ENCODE assay signal across 8 cellular contexts in genomic region chr12:48351022-48351708, GRCh38. TPM values are rescaled to one million over a fixed set of nuclear protein-coding genes. Genes with fewer than 3 reads are reported as not detected.
DNase-seq lines count a peak whose midpoint lies in the region; ATAC-seq and TF ChIP-seq lines count a peak whose summit lies in the region.

No MANE protein-coding gene starts in this region.

- no peaks in the 10 kb centered on the region for H3K9me3 ChIP-seq in BLaER1
- no peaks in the 10 kb centered on the region for H3K9me3 ChIP-seq in lower lobe of right lung
- H3K9me3 ChIP-seq in tibial artery, result no peaks in the 10 kb centered on the region

- peaks cover 20% of the 10 kb centered on the region for H3K4me1 ChIP-seq in BLaER1
- peaks cover 16% of the 10 kb centered on the region for H3K4me1 ChIP-seq in lower lobe of right lung
- H3K4me1 ChIP-seq in tibial artery, result peaks cover 0 to 29% (median 21%) of the 10 kb centered on the region in 4 donors

- H3K27me3 ChIP-seq in BLaER1 (no peaks in the 10 kb centered on the region), lower lobe of right lung (ENCODE audit: low read depth) (no peaks in the 10 kb centered on the region), tibial artery (no peaks in the 10 kb centered on the region)

- H3K9ac ChIP-seq in BLaER1, result peak overlapping the region; percentile 77

- H3K4me2 ChIP-seq in BLaER1, result peak overlapping the region; percentile 91

- peak; percentile 53 for ATAC-seq in GM18909 (IDR thresholded peaks at IDR 0.05; ENCODE audit: poor library complexity, unreplicated experiment)
- ATAC-seq in HG03378 (IDR thresholded peaks at IDR 0.05; ENCODE audit: unreplicated experiment), result peak; percentile 23
- peak; percentile 87 for ATAC-seq in lower lobe of right lung

- H3K4me3 ChIP-seq in BLaER1 (peak overlapping the region; percentile 87), lower lobe of right lung (peak overlapping the region; percentile 78), tibial artery (peak overlapping the region; percentile 63 to 85)

- H3K27ac ChIP-seq in BLaER1 (peak overlapping the region; percentile 67), lower lobe of right lung (peak overlapping the region; percentile 92), tibial artery (peak overlapping the region; percentile 94 to 99)

- H3K36me3 ChIP-seq in BLaER1 (peaks cover 20% of the 10 kb centered on the region), lower lobe of right lung (peaks cover 18% of the 10 kb centered on the region), tibial artery (peaks cover 14 to 21% (median 15%) of the 10 kb centered on the region in 3 donors)

- intact Hi-C loops in lower lobe of right lung (cut with DNase I), result no loop called here
- intact Hi-C loops in tibial artery (cut with DNase I; ENCODE audit: low total_unique reads), result no loop called here

- no peak for TF ChIP-seq CTCF in lower lobe of right lung (IDR thresholded peaks at IDR 0.05)
- no peak for TF ChIP-seq CTCF in tibial artery (IDR thresholded peaks at IDR 0.05)

- DNase-seq in OCI-M2 (lab: John Stamatoyannopoulos, UW; ENCODE audit: unreplicated experiment), result peak; percentile 19
- DNase-seq in dedifferentiated amniotic fluid mesenchymal stem cell (ENCODE audit: extremely low spot score), result peak; percentile 59
- peak; percentile 84 for DNase-seq in lower lobe of right lung
- peak; percentile 77 to 89 for DNase-seq in tibial artery
- DNase-seq in Ammon's horn (ENCODE audit: low spot score), result no peak

- no peaks in the 10 kb centered on the region for H4K20me1 ChIP-seq in BLaER1

RNA-seq across cellular contexts. Expression of gene ZNF641, which starts 0.4 kb away (rescaled TPM):
- total RNA-seq in lower lobe of right lung, result 27.3 TPM

Comparison
In these comparisons a context has a peak if more than half of its experiments do, and no peak if none do; other contexts are left out.
1. ATAC-seq: peak in every context shown above with its lines; median percentile 87 in lower lobe of right lung; 53 in GM18909; 23 in HG03378.